Comparison of ENCODE assay signal across 1 cellular context in the genomic region with DNA sequence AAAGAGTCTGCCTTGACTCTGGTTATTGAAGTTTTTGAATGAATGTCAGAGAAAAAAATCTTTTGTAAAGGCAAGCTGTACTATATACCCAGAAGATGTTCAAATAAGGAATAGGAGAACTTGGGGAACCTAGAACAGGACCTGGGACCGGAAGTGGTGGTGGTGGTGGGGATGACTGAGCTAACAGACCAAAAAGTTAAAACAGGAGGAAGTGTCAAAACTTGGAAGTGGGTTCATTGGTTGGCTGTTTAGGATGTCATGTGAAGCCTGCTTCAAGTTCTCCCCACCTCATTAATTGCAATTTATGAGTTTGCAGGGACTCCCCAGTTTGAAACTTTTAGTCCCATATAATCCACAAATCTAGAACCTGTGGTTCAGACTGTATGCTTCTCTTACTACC.
TF ChIP-seq lines count a peak whose summit lies in the region.

No MANE protein-coding gene starts in this region.

TF ChIP-seq in GM12878, 131 proteins besides CTCF, POLR2A, EP300 and RAD21 (continued from another document):
- TF ChIP-seq ZNF687 (IDR thresholded peaks at IDR 0.05) (no peak), CREM (IDR thresholded peaks at IDR 0.05; ENCODE audit: low read depth) (no peak), ATF3 (IDR thresholded peaks at IDR 0.05; ENCODE audit: borderline replicate concordance, extremely low read depth, low read depth, low read length) (no peak), SMAD1 (IDR thresholded peaks at IDR 0.05; ENCODE audit: low read depth, partially characterized antibody) (no peak), FOXK2 (IDR thresholded peaks at IDR 0.05) (no peak), POU2F2 (IDR thresholded peaks at IDR 0.05; ENCODE audit: borderline replicate concordance, low read depth, low read length) (no peak), BACH1 (IDR thresholded peaks at IDR 0.05; ENCODE audit: borderline replicate concordance) (no peak; the same call in 1 of the 2 replicates), IKZF1 (conservative IDR thresholded peaks at IDR 0.05) (peak; percentile 43; the same call in 1 of the 2 replicates), HDAC6 (IDR thresholded peaks at IDR 0.05; ENCODE audit: unreplicated experiment) (no peak), USF2 (IDR thresholded peaks at IDR 0.05; ENCODE audit: borderline replicate concordance, low read depth, low read length) (no peak; the same call in 1 of the 2 replicates), MYC (IDR thresholded peaks at IDR 0.05; ENCODE audit: insufficient read depth, insufficient read length, insufficient replicate concordance, low read length, severe bottlenecking) (no peak), PKNOX1 (IDR thresholded peaks at IDR 0.05) (peak; percentile 77), ESRRA (IDR thresholded peaks at IDR 0.05; ENCODE audit: low read length) (no peak), USF1 (IDR thresholded peaks at IDR 0.05; ENCODE audit: borderline replicate concordance, extremely low read length, insufficient read depth, low read depth, low read length) (no peak), ZNF384 (IDR thresholded peaks at IDR 0.05; ENCODE audit: borderline replicate concordance, low read depth, low read length) (no peak), ZNF207 (IDR thresholded peaks at IDR 0.05; ENCODE audit: borderline replicate concordance) (no peak), ZNF274 (IDR thresholded peaks at IDR 0.05; ENCODE audit: insufficient read depth, insufficient read length) (no peak), STAT3 (IDR thresholded peaks at IDR 0.05; ENCODE audit: low read depth, low read length) (no peak), NFIC (IDR thresholded peaks at IDR 0.05; ENCODE audit: low read depth, low read length) (peak; percentile 71), SPI1 (IDR thresholded peaks at IDR 0.05; ENCODE audit: borderline replicate concordance, insufficient read depth, low read depth, low read length) (peak; percentile 69), EGR1 (IDR thresholded peaks at IDR 0.05; ENCODE audit: borderline replicate concordance in 1 of 2, low read depth in 2 of 2, low read length in 2 of 2) (no peak), ZNF24 (IDR thresholded peaks at IDR 0.05) (0 out of 2 replicates have a peak, but pooled peaks have one; percentile 9), CBFB (IDR thresholded peaks at IDR 0.05; ENCODE audit: low read depth) (0 out of 2 replicates have a peak, but pooled peaks have one; percentile 31), SUPT20H (IDR thresholded peaks at IDR 0.05; ENCODE audit: borderline replicate concordance, control insufficient read depth, low read depth, low read length) (no peak), HCFC1 (IDR thresholded peaks at IDR 0.05; ENCODE audit: low read length) (no peak)
- TF ChIP-seq, protein P1, sequence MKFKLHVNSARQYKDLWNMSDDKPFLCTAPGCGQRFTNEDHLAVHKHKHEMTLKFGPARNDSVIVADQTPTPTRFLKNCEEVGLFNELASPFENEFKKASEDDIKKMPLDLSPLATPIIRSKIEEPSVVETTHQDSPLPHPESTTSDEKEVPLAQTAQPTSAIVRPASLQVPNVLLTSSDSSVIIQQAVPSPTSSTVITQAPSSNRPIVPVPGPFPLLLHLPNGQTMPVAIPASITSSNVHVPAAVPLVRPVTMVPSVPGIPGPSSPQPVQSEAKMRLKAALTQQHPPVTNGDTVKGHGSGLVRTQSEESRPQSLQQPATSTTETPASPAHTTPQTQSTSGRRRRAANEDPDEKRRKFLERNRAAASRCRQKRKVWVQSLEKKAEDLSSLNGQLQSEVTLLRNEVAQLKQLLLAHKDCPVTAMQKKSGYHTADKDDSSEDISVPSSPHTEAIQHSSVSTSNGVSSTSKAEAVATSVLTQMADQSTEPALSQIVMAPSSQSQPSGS (IDR thresholded peaks at IDR 0.05; ENCODE audit: low read length), result peak; percentile 62
- TF ChIP-seq, protein P2, sequence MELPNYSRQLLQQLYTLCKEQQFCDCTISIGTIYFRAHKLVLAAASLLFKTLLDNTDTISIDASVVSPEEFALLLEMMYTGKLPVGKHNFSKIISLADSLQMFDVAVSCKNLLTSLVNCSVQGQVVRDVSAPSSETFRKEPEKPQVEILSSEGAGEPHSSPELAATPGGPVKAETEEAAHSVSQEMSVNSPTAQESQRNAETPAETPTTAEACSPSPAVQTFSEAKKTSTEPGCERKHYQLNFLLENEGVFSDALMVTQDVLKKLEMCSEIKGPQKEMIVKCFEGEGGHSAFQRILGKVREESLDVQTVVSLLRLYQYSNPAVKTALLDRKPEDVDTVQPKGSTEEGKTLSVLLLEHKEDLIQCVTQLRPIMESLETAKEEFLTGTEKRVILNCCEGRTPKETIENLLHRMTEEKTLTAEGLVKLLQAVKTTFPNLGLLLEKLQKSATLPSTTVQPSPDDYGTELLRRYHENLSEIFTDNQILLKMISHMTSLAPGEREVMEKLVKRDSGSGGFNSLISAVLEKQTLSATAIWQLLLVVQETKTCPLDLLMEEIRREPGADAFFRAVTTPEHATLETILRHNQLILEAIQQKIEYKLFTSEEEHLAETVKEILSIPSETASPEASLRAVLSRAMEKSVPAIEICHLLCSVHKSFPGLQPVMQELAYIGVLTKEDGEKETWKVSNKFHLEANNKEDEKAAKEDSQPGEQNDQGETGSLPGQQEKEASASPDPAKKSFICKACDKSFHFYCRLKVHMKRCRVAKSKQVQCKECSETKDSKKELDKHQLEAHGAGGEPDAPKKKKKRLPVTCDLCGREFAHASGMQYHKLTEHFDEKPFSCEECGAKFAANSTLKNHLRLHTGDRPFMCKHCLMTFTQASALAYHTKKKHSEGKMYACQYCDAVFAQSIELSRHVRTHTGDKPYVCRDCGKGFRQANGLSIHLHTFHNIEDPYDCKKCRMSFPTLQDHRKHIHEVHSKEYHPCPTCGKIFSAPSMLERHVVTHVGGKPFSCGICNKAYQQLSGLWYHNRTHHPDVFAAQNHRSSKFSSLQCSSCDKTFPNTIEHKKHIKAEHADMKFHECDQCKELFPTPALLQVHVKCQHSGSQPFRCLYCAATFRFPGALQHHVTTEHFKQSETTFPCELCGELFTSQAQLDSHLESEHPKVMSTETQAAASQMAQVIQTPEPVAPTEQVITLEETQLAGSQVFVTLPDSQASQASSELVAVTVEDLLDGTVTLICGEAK (IDR thresholded peaks at IDR 0.05; ENCODE audit: borderline replicate concordance), result no peak
- TF ChIP-seq, protein P3, sequence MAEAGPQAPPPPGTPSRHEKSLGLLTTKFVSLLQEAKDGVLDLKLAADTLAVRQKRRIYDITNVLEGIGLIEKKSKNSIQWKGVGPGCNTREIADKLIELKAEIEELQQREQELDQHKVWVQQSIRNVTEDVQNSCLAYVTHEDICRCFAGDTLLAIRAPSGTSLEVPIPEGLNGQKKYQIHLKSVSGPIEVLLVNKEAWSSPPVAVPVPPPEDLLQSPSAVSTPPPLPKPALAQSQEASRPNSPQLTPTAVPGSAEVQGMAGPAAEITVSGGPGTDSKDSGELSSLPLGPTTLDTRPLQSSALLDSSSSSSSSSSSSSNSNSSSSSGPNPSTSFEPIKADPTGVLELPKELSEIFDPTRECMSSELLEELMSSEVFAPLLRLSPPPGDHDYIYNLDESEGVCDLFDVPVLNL (IDR thresholded peaks at IDR 0.05; ENCODE audit: low read depth, low read length), result no peak
